2 cellular contexts compared by ENCODE assay signal in the genomic region with DNA sequence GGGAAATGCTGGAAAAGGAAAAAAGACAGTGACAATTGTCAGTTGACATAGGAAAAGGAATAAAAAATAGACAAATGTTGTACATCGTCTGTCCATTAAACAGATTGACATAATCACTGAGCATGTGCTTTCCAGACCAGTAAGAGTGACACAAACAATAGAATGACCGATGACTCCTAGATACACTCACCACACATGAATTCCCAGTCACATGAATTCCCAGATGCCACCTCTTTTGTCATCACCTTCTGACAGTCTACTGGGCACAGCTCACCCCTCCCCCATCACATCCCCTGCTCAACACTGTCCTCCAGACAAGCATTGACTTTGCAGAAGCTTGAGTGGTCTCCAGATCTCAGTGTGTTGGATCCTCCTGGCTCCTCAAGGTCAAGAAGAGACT.
TF ChIP-seq lines count a peak whose summit lies in the region.

No MANE protein-coding gene starts in this region.

TF ChIP-seq in HepG2, 621 proteins besides CTCF, POLR2A, EP300 and RAD21 (continues in another document):
- TF ChIP-seq, protein P1, sequence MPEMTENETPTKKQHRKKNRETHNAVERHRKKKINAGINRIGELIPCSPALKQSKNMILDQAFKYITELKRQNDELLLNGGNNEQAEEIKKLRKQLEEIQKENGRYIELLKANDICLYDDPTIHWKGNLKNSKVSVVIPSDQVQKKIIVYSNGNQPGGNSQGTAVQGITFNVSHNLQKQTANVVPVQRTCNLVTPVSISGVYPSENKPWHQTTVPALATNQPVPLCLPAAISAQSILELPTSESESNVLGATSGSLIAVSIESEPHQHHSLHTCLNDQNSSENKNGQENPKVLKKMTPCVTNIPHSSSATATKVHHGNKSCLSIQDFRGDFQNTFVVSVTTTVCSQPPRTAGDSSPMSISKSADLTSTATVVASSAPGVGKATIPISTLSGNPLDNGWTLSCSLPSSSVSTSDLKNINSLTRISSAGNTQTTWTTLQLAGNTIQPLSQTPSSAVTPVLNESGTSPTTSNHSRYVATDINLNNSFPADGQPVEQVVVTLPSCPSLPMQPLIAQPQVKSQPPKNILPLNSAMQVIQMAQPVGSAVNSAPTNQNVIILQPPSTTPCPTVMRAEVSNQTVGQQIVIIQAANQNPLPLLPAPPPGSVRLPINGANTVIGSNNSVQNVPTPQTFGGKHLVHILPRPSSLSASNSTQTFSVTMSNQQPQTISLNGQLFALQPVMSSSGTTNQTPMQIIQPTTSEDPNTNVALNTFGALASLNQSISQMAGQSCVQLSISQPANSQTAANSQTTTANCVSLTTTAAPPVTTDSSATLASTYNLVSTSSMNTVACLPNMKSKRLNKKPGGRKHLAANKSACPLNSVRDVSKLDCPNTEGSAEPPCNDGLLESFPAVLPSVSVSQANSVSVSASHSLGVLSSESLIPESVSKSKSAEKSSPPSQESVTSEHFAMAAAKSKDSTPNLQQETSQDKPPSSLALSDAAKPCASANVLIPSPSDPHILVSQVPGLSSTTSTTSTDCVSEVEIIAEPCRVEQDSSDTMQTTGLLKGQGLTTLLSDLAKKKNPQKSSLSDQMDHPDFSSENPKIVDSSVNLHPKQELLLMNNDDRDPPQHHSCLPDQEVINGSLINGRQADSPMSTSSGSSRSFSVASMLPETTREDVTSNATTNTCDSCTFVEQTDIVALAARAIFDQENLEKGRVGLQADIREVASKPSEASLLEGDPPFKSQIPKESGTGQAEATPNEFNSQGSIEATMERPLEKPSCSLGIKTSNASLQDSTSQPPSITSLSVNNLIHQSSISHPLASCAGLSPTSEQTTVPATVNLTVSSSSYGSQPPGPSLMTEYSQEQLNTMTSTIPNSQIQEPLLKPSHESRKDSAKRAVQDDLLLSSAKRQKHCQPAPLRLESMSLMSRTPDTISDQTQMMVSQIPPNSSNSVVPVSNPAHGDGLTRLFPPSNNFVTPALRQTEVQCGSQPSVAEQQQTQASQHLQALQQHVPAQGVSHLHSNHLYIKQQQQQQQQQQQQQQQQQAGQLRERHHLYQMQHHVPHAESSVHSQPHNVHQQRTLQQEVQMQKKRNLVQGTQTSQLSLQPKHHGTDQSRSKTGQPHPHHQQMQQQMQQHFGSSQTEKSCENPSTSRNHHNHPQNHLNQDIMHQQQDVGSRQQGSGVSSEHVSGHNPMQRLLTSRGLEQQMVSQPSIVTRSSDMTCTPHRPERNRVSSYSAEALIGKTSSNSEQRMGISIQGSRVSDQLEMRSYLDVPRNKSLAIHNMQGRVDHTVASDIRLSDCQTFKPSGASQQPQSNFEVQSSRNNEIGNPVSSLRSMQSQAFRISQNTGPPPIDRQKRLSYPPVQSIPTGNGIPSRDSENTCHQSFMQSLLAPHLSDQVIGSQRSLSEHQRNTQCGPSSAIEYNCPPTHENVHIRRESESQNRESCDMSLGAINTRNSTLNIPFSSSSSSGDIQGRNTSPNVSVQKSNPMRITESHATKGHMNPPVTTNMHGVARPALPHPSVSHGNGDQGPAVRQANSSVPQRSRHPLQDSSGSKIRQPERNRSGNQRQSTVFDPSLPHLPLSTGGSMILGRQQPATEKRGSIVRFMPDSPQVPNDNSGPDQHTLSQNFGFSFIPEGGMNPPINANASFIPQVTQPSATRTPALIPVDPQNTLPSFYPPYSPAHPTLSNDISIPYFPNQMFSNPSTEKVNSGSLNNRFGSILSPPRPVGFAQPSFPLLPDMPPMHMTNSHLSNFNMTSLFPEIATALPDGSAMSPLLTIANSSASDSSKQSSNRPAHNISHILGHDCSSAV (CRISPR knock-in tag; IDR thresholded peaks at IDR 0.05; ENCODE audit: borderline replicate concordance) = no peak
- TF ChIP-seq MED13 (CRISPR knock-in tag; IDR thresholded peaks at IDR 0.05) = no peak
- TF ChIP-seq ATAD3A (CRISPR knock-in tag; IDR thresholded peaks at IDR 0.05) = no peak
- no peak for TF ChIP-seq ZSCAN21 (CRISPR knock-in tag; IDR thresholded peaks at IDR 0.05; ENCODE audit: borderline replicate concordance)
- no peak for TF ChIP-seq MAFF (IDR thresholded peaks at IDR 0.05; ENCODE audit: low read depth, low read length)
- TF ChIP-seq, protein P2, sequence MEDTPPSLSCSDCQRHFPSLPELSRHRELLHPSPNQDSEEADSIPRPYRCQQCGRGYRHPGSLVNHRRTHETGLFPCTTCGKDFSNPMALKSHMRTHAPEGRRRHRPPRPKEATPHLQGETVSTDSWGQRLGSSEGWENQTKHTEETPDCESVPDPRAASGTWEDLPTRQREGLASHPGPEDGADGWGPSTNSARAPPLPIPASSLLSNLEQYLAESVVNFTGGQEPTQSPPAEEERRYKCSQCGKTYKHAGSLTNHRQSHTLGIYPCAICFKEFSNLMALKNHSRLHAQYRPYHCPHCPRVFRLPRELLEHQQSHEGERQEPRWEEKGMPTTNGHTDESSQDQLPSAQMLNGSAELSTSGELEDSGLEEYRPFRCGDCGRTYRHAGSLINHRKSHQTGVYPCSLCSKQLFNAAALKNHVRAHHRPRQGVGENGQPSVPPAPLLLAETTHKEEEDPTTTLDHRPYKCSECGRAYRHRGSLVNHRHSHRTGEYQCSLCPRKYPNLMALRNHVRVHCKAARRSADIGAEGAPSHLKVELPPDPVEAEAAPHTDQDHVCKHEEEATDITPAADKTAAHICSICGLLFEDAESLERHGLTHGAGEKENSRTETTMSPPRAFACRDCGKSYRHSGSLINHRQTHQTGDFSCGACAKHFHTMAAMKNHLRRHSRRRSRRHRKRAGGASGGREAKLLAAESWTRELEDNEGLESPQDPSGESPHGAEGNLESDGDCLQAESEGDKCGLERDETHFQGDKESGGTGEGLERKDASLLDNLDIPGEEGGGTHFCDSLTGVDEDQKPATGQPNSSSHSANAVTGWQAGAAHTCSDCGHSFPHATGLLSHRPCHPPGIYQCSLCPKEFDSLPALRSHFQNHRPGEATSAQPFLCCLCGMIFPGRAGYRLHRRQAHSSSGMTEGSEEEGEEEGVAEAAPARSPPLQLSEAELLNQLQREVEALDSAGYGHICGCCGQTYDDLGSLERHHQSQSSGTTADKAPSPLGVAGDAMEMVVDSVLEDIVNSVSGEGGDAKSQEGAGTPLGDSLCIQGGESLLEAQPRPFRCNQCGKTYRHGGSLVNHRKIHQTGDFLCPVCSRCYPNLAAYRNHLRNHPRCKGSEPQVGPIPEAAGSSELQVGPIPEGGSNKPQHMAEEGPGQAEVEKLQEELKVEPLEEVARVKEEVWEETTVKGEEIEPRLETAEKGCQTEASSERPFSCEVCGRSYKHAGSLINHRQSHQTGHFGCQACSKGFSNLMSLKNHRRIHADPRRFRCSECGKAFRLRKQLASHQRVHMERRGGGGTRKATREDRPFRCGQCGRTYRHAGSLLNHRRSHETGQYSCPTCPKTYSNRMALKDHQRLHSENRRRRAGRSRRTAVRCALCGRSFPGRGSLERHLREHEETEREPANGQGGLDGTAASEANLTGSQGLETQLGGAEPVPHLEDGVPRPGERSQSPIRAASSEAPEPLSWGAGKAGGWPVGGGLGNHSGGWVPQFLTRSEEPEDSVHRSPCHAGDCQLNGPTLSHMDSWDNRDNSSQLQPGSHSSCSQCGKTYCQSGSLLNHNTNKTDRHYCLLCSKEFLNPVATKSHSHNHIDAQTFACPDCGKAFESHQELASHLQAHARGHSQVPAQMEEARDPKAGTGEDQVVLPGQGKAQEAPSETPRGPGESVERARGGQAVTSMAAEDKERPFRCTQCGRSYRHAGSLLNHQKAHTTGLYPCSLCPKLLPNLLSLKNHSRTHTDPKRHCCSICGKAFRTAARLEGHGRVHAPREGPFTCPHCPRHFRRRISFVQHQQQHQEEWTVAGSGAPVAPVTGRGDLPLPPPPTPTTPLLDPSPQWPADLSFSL (CRISPR knock-in tag; IDR thresholded peaks at IDR 0.05) = no peak

TF ChIP-seq in WTC11, 78 proteins besides CTCF, POLR2A, EP300 and RAD21:
- TF ChIP-seq, protein P3, sequence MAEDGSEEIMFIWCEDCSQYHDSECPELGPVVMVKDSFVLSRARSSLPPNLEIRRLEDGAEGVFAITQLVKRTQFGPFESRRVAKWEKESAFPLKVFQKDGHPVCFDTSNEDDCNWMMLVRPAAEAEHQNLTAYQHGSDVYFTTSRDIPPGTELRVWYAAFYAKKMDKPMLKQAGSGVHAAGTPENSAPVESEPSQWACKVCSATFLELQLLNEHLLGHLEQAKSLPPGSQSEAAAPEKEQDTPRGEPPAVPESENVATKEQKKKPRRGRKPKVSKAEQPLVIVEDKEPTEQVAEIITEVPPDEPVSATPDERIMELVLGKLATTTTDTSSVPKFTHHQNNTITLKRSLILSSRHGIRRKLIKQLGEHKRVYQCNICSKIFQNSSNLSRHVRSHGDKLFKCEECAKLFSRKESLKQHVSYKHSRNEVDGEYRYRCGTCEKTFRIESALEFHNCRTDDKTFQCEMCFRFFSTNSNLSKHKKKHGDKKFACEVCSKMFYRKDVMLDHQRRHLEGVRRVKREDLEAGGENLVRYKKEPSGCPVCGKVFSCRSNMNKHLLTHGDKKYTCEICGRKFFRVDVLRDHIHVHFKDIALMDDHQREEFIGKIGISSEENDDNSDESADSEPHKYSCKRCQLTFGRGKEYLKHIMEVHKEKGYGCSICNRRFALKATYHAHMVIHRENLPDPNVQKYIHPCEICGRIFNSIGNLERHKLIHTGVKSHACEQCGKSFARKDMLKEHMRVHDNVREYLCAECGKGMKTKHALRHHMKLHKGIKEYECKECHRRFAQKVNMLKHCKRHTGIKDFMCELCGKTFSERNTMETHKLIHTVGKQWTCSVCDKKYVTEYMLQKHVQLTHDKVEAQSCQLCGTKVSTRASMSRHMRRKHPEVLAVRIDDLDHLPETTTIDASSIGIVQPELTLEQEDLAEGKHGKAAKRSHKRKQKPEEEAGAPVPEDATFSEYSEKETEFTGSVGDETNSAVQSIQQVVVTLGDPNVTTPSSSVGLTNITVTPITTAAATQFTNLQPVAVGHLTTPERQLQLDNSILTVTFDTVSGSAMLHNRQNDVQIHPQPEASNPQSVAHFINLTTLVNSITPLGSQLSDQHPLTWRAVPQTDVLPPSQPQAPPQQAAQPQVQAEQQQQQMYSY (CRISPR knock-in tag; IDR thresholded peaks at IDR 0.05) = no peak
- no peak for TF ChIP-seq OVOL2 (CRISPR knock-in tag; IDR thresholded peaks at IDR 0.05; ENCODE audit: borderline replicate concordance)
- TF ChIP-seq, protein P4, sequence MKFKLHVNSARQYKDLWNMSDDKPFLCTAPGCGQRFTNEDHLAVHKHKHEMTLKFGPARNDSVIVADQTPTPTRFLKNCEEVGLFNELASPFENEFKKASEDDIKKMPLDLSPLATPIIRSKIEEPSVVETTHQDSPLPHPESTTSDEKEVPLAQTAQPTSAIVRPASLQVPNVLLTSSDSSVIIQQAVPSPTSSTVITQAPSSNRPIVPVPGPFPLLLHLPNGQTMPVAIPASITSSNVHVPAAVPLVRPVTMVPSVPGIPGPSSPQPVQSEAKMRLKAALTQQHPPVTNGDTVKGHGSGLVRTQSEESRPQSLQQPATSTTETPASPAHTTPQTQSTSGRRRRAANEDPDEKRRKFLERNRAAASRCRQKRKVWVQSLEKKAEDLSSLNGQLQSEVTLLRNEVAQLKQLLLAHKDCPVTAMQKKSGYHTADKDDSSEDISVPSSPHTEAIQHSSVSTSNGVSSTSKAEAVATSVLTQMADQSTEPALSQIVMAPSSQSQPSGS (CRISPR knock-in tag; IDR thresholded peaks at IDR 0.05; ENCODE audit: borderline replicate concordance, low read depth) = no peak
- no peak for TF ChIP-seq ZNF396 (CRISPR knock-in tag; IDR thresholded peaks at IDR 0.05; ENCODE audit: borderline replicate concordance)
- no peak for TF ChIP-seq KAT7 (CRISPR knock-in tag; IDR thresholded peaks at IDR 0.05; ENCODE audit: borderline replicate concordance)
- no peak for TF ChIP-seq MYBL2 (CRISPR knock-in tag; IDR thresholded peaks at IDR 0.05)
- TF ChIP-seq, protein P5, sequence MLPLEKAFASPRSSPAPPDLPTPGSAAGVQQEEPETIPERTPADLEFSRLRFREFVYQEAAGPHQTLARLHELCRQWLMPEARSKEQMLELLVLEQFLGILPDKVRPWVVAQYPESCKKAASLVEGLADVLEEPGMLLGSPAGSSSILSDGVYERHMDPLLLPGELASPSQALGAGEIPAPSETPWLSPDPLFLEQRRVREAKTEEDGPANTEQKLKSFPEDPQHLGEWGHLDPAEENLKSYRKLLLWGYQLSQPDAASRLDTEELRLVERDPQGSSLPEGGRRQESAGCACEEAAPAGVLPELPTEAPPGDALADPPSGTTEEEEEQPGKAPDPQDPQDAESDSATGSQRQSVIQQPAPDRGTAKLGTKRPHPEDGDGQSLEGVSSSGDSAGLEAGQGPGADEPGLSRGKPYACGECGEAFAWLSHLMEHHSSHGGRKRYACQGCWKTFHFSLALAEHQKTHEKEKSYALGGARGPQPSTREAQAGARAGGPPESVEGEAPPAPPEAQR (CRISPR knock-in tag; IDR thresholded peaks at IDR 0.05) = no peak
- TF ChIP-seq ZNF416 (CRISPR knock-in tag; IDR thresholded peaks at IDR 0.05) = no peak
- no peak for TF ChIP-seq JAZF1 (CRISPR knock-in tag; IDR thresholded peaks at IDR 0.05)
- no peak for TF ChIP-seq RORB (CRISPR knock-in tag; IDR thresholded peaks at IDR 0.05)
